12 cellular contexts compared by ENCODE assay signal in genomic region chr20:20549699-20550098, GRCh38.
A peak's percentile ranks its signal among the peaks of the same experiment; 100 is the strongest.
DNase-seq lines count a peak whose midpoint lies in the region; ATAC-seq, FAIRE-seq and TF ChIP-seq lines count a peak whose summit lies in the region.
"Had no signal": no experiment of that assay in that cellular context is flagged by ENCODE, and none has a peak within 500 bp of the region (broad histone marks: within the 10 kb centered on the region; RNA-seq: fewer than 3 reads in every experiment).

No MANE protein-coding gene starts in this region.

- H3K4me3 ChIP-seq in Caco-2 (ENCODE audit: low read depth, low read length) (no peak overlapping the region), astrocyte (ENCODE audit: insufficient read depth, low read depth, low read length) (no peak overlapping the region), kidney epithelial cell (ENCODE audit: low read depth, low read length) (no peak overlapping the region)

- H3K27ac Mint-ChIP-seq in Caco-2 (ENCODE audit: unreplicated experiment) (peak overlapping the region; percentile 80), astrocyte (ENCODE audit: unreplicated experiment) (no peak overlapping the region)
- H3K27ac Mint-ChIP-seq: activated CD4-positive, alpha-beta memory T cell treated with anti-CD3 and anti-CD28 coated beads for 36 hours had no signal

- TF ChIP-seq CTCF in Caco-2 (IDR thresholded peaks at IDR 0.05; ENCODE audit: insufficient read depth in 1 of 2, low read depth in 1 of 2, low read length in 1 of 2, severe bottlenecking in 1 of 2, unreplicated experiment in 1 of 2) (no peak), astrocyte (IDR thresholded peaks at IDR 0.05; ENCODE audit: insufficient read depth, low read depth, low read length) (no peak), kidney epithelial cell (IDR thresholded peaks at IDR 0.05; ENCODE audit: insufficient read depth, low read length, poor library complexity, severe bottlenecking) (no peak)

- H3K36me3 Mint-ChIP-seq in Caco-2 (ENCODE audit: insufficient read depth, unreplicated experiment) (no peaks in the 10 kb centered on the region), astrocyte (ENCODE audit: low read depth, unreplicated experiment) (no peaks in the 10 kb centered on the region)

- no peaks in the 10 kb centered on the region for H3K79me2 ChIP-seq in astrocyte (ENCODE audit: insufficient read depth, low read length)

- H3K27me3 ChIP-seq in Caco-2 (replicated peaks; ENCODE audit: control insufficient read depth, insufficient read depth, low read length) (no peaks in the 10 kb centered on the region), astrocyte (ENCODE audit: insufficient read depth, low read length) (no peaks in the 10 kb centered on the region), kidney epithelial cell (ENCODE audit: control insufficient read depth, insufficient read depth, low read length) (no peaks in the 10 kb centered on the region)

- intact Hi-C loops in Caco-2 (cut with micrococcal nuclease; ENCODE audit: unreplicated experiment), result no loop called here

- H3K9me3 ChIP-seq in Caco-2 (no peaks in the 10 kb centered on the region), astrocyte (ENCODE audit: insufficient read depth, low read depth, low read length) (no peaks in the 10 kb centered on the region)

- H4K20me1 ChIP-seq in astrocyte (ENCODE audit: insufficient read depth, low read length), result no peaks in the 10 kb centered on the region

- peak; percentile 47 to 68 for DNase-seq in Caco-2
- peak; percentile 11 for DNase-seq in HTR-8/SVneo (ENCODE audit: insufficient read length, low spot score)
- DNase-seq in astrocyte (ENCODE audit: low read depth), result peak; percentile 64
- DNase-seq in kidney epithelial cell (ENCODE audit: low read depth), result peak; percentile 42
- DNase-seq in activated gamma-delta T cell (lab: John Stamatoyannopoulos, UW), result no peak
- DNase-seq in effector CD8-positive, alpha-beta T cell (lab: John Stamatoyannopoulos, UW), result no peak
- DNase-seq in stimulated activated CD4-positive, alpha-beta T cell treated with anti-CD3 and anti-CD28 coated beads, Interleukin-2, amount 100 ng/mL, for 48 hours, result no peak
- DNase-seq: activated CD4-positive, alpha-beta memory T cell treated with anti-CD3 and anti-CD28 coated beads for 36 hours; aorta had no signal

- H3K9ac ChIP-seq in astrocyte (ENCODE audit: low read length), result no peak overlapping the region
- H3K9ac ChIP-seq: KMS-11 had no signal

- POLR2A ChIA-PET in Caco-2 (lab: Charles Lee), result no interaction called here

- H3K27me3 Mint-ChIP-seq in Caco-2 (ENCODE audit: insufficient read depth, unreplicated experiment) (no peaks in the 10 kb centered on the region), astrocyte (ENCODE audit: low read depth, unreplicated experiment) (no peaks in the 10 kb centered on the region)
- H3K27me3 Mint-ChIP-seq: activated CD4-positive, alpha-beta memory T cell treated with anti-CD3 and anti-CD28 coated beads for 36 hours had no signal

- BruUV-seq in Caco-2 (replicated peaks; lab: Mats Ljungman, UMichigan), result no TSS peak

- ATAC-seq in HG02938 (IDR thresholded peaks at IDR 0.05; ENCODE audit: unreplicated experiment), result no peak

- H3K27ac ChIP-seq in astrocyte (ENCODE audit: low read depth, low read length), result no peak overlapping the region
- H3K27ac ChIP-seq: KMS-11 had no signal

- H3K4me1 Mint-ChIP-seq in Caco-2 (ENCODE audit: low read depth, unreplicated experiment) (peaks cover 34% of the 10 kb centered on the region), astrocyte (ENCODE audit: low read depth, unreplicated experiment) (peaks cover 4% of the 10 kb centered on the region)
- H3K4me1 Mint-ChIP-seq: neural crest cell had no signal

- H3K4me3 Mint-ChIP-seq in Caco-2 (ENCODE audit: unreplicated experiment) (peak overlapping the region; percentile 57), astrocyte (ENCODE audit: unreplicated experiment) (no peak overlapping the region)
- H3K4me3 Mint-ChIP-seq: activated CD4-positive, alpha-beta memory T cell treated with anti-CD3 and anti-CD28 coated beads for 36 hours; neural crest cell had no signal

- no peaks in the 10 kb centered on the region for H3K36me3 ChIP-seq in Caco-2 (ENCODE audit: control insufficient read depth, insufficient read depth, low read length)
- no peaks in the 10 kb centered on the region for H3K36me3 ChIP-seq in astrocyte (ENCODE audit: insufficient read depth, low read length)
- H3K36me3 ChIP-seq in kidney epithelial cell (ENCODE audit: control insufficient read depth, insufficient read depth, low read length), result no peaks in the 10 kb centered on the region

- H2AFZ ChIP-seq in astrocyte (ENCODE audit: low read depth, low read length), result no peak overlapping the region

- H3K4me2 ChIP-seq in astrocyte (ENCODE audit: low read length), result no peak overlapping the region
- H3K4me2 ChIP-seq: KMS-11 had no signal

- H3K9me3 Mint-ChIP-seq in Caco-2 (ENCODE audit: unreplicated experiment) (no peaks in the 10 kb centered on the region), astrocyte (ENCODE audit: unreplicated experiment) (no peaks in the 10 kb centered on the region)
- H3K9me3 Mint-ChIP-seq: activated CD4-positive, alpha-beta memory T cell treated with anti-CD3 and anti-CD28 coated beads for 36 hours; neural crest cell had no signal

- CTCF ChIA-PET in Caco-2 (lab: Charles Lee), result no interaction called here

- H3K4me1 ChIP-seq in Caco-2, result peaks cover 57% of the 10 kb centered on the region
- H3K4me1 ChIP-seq in astrocyte (ENCODE audit: insufficient read depth, low read length), result peaks cover 5% of the 10 kb centered on the region

- FAIRE-seq in HTR-8/SVneo (lab: Jason Lieb, UNC), result no peak
- FAIRE-seq in astrocyte (lab: Jason Lieb, UNC), result no peak

Comparison
In these comparisons a context has a peak if more than half of its experiments do, and no peak if none do; other contexts are left out.
1. DNase-seq: peak in Caco-2 (2 of 2), HTR-8/SVneo (single experiment), astrocyte (single experiment) and kidney epithelial cell (single experiment); none in activated gamma-delta T cell (single experiment), effector CD8-positive, alpha-beta T cell (single experiment) and stimulated activated CD4-positive, alpha-beta T cell treated with anti-CD3 and anti-CD28 coated beads, Interleukin-2, amount 100 ng/mL, for 48 hours (0 of 2).